ENCODE assay signal across 31 cellular contexts in genomic region chr5:12162863-12163262, GRCh38.
"Had no signal": no experiment of that assay in that cellular context is flagged by ENCODE, and none has a peak within 500 bp of the region (broad histone marks: within the 10 kb centered on the region; RNA-seq: fewer than 3 reads in every experiment).

No MANE protein-coding gene starts in this region.

- H3K27me3 Mint-ChIP-seq: naive thymus-derived CD8-positive, alpha-beta T cell; progenitor cell of endocrine pancreas; stimulated activated memory B cell treated with anti-CD40 and anti-IgM and Interleukin-4, amounts not matched to agents 10 μg/mL and 1 μg/mL and 100 μg/mL, for 72 hours; stimulated activated naive CD8-positive, alpha-beta T cell treated with anti-CD3 and anti-CD28 coated beads, Interleukin-15, amount 100 ng/mL, for 72 hours; type B pancreatic cell had no signal

- H3K9ac ChIP-seq: neural progenitor cell, parathyroid adenoma had no signal

- H3K4me1 Mint-ChIP-seq: naive thymus-derived CD8-positive, alpha-beta T cell; nephron; neural progenitor cell; stimulated activated memory B cell treated with anti-CD40 and anti-IgM and Interleukin-4, amounts not matched to agents 10 μg/mL and 1 μg/mL and 100 μg/mL, for 72 hours; stimulated activated naive CD8-positive, alpha-beta T cell treated with anti-CD3 and anti-CD28 coated beads, Interleukin-15, amount 100 ng/mL, for 72 hours had no signal

- H3K27me3 ChIP-seq: neural progenitor cell, ovary, spleen, suprapubic skin, testis, tibial artery, transverse colon, upper lobe of right lung, uterus had no signal

- H3K36me3 ChIP-seq: ovary, spleen, suprapubic skin, tibial artery, transverse colon, upper lobe of right lung, uterus had no signal

- H3K27ac ChIP-seq: neural progenitor cell, ovary, parathyroid adenoma, psoas muscle, skin epidermis, spleen, suprapubic skin, testis, tibial artery, transverse colon, upper lobe of right lung, uterus had no signal

- H3K36me3 Mint-ChIP-seq: neural progenitor cell; stimulated activated memory B cell treated with anti-CD40 and anti-IgM and Interleukin-4, amounts not matched to agents 10 μg/mL and 1 μg/mL and 100 μg/mL, for 72 hours; type B pancreatic cell had no signal

- DNase-seq: naive thymus-derived CD8-positive, alpha-beta T cell; occipital lobe; ovary; posterior cingulate gyrus; psoas muscle; right cardiac atrium; spleen; stimulated activated CD4-positive, alpha-beta T cell treated with anti-CD3 and anti-CD28 coated beads, Interleukin-12 subunit alpha, Interleukin-12 subunit beta, amount 100 ng/mL, for 4 hours; stimulated activated CD4-positive, alpha-beta T cell treated with anti-CD3 and anti-CD28 coated beads, Interleukin-1b, Interleukin-23, amount 100 ng/mL, for 48 hours; stimulated activated CD4-positive, alpha-beta T cell treated with anti-CD3 and anti-CD28 coated beads, Interleukin-4, amount 100 ng/mL, for 1 hour; stimulated activated CD4-positive, alpha-beta T cell treated with anti-CD3 and anti-CD28 coated beads, Interleukin-4, amount 100 ng/mL, for 4 hours; stimulated activated CD8-positive, alpha-beta memory T cell treated with anti-CD3 and anti-CD28 coated beads, Interleukin-4, amount 100 ng/mL, for 48 hours; stimulated activated naive CD4-positive, alpha-beta T cell; stimulated activated naive CD8-positive, alpha-beta T cell treated with anti-CD3 and anti-CD28 coated beads, Interleukin-15, amount 100 ng/mL, for 72 hours; stimulated activated naive CD8-positive, alpha-beta T cell treated with anti-CD3 and anti-CD28 coated beads, Interleukin-15, Interleukin-2, amounts not matched to agents 100 U/mL and 50 U/mL, for 24 hours; substantia nigra; testis; tibial artery; transverse colon; upper lobe of right lung; uterus had no signal

- ATAC-seq: naive thymus-derived CD8-positive, alpha-beta T cell; psoas muscle; right cardiac atrium; sciatic nerve; stimulated activated memory B cell treated with anti-CD40 and anti-IgM and Interleukin-4, amounts not matched to agents 10 μg/mL and 1 μg/mL and 100 μg/mL, for 72 hours; stimulated activated naive CD8-positive, alpha-beta T cell treated with anti-CD3 and anti-CD28 coated beads, Interleukin-15, amount 100 ng/mL, for 72 hours; stimulated activated naive CD8-positive, alpha-beta T cell treated with anti-CD3 and anti-CD28 coated beads, Interleukin-15, Interleukin-2, amounts not matched to agents 100 U/mL and 50 U/mL, for 24 hours; upper lobe of right lung had no signal

- H3K79me2 ChIP-seq: parathyroid adenoma had no signal

- H3K9me3 ChIP-seq: ovary, psoas muscle, testis, tibial artery, transverse colon, upper lobe of right lung had no signal

- H3K4me1 ChIP-seq: neural progenitor cell, parathyroid adenoma, psoas muscle, spleen, suprapubic skin, testis, tibial artery, transverse colon, upper lobe of right lung, uterus had no signal

- H3K4me3 ChIP-seq: neural progenitor cell, ovary, psoas muscle, skin epidermis, smooth muscle cell, spleen, suprapubic skin, testis, tibial artery, transverse colon, upper lobe of right lung, uterus had no signal

- H2AFZ ChIP-seq: neural progenitor cell, parathyroid adenoma had no signal

- H3K27ac Mint-ChIP-seq: naive thymus-derived CD8-positive, alpha-beta T cell; nephron; neural progenitor cell; progenitor cell of endocrine pancreas; stimulated activated memory B cell treated with anti-CD40 and anti-IgM and Interleukin-4, amounts not matched to agents 10 μg/mL and 1 μg/mL and 100 μg/mL, for 72 hours; stimulated activated naive CD8-positive, alpha-beta T cell treated with anti-CD3 and anti-CD28 coated beads, Interleukin-15, amount 100 ng/mL, for 72 hours; type B pancreatic cell had no signal

- H3K4me3 Mint-ChIP-seq: naive thymus-derived CD8-positive, alpha-beta T cell; nephron; neural progenitor cell; stimulated activated memory B cell treated with anti-CD40 and anti-IgM and Interleukin-4, amounts not matched to agents 10 μg/mL and 1 μg/mL and 100 μg/mL, for 72 hours; stimulated activated naive CD8-positive, alpha-beta T cell treated with anti-CD3 and anti-CD28 coated beads, Interleukin-15, amount 100 ng/mL, for 72 hours; type B pancreatic cell had no signal

- H3K9me3 Mint-ChIP-seq: nephron, neural progenitor cell, type B pancreatic cell had no signal

- H3K4me2 ChIP-seq: neural progenitor cell, smooth muscle cell had no signal
